In genomic region chr15:66742286-66742685, GRCh38 we compare ENCODE assay signal across 27 cellular contexts. TPM values are rescaled to one million over a fixed set of nuclear protein-coding genes. Genes with fewer than 3 reads are reported as not detected.
"Had no signal": no experiment of that assay in that cellular context is flagged by ENCODE, and none has a peak within 500 bp of the region (broad histone marks: within the 10 kb centered on the region; RNA-seq: fewer than 3 reads in every experiment).

No MANE protein-coding gene starts in this region.

- H2AFZ ChIP-seq: parathyroid adenoma had no signal

- DNase-seq: activated CD4-positive, alpha-beta T cell treated with anti-CD3 and anti-CD28 coated beads for 36 hours; activated CD4-positive, alpha-beta T cell treated with anti-CD3 and anti-CD28 coated beads, Interleukin-2, amount 50 U/mL, for 4 hours; activated CD4-positive, CD25-positive, alpha-beta regulatory T cell; activated naive CD4-positive, alpha-beta T cell; activated T-cell treated with anti-CD3 and anti-CD28 coated beads for 4 hours; activated T-cell treated with anti-CD3 and anti-CD28 coated beads, Interleukin-2, amount 50 U/mL, for 72 hours; colonic mucosa; dorsolateral prefrontal cortex; foreskin keratinocyte; hypothalamus; immature natural killer cell; lower lobe of right lung; mesendoderm; occipital lobe; spleen; stimulated activated naive CD4-positive, alpha-beta T cell treated with Interleukin-2 at 50 U/mL for 16 hours; T-cell; testis; transverse colon; uterus had no signal

- H3K36me3 ChIP-seq: breast epithelium, colonic mucosa, right atrium auricular region, spleen, transverse colon, uterus had no signal

- H3K4me1 Mint-ChIP-seq: activated CD4-positive, alpha-beta T cell treated with anti-CD3 and anti-CD28 coated beads for 36 hours; immature natural killer cell; T-cell had no signal

- ATAC-seq: activated CD4-positive, alpha-beta T cell treated with anti-CD3 and anti-CD28 coated beads for 36 hours; activated naive CD4-positive, alpha-beta T cell treated with anti-CD3 and anti-CD28 coated beads, Interleukin-2, amount 50 U/mL, for 72 hours; activated T-cell treated with anti-CD3 and anti-CD28 coated beads, Interleukin-2, amount 50 U/mL, for 72 hours; esophagus mucosa; foreskin keratinocyte; heart left ventricle; left lobe of liver; lower lobe of right lung; T-cell had no signal

- H3K4me1 ChIP-seq: colonic mucosa, foreskin keratinocyte, parathyroid adenoma had no signal

- H3K36me3 Mint-ChIP-seq: activated naive CD4-positive, alpha-beta T cell treated with anti-CD3 and anti-CD28 coated beads, Interleukin-2, amount 50 U/mL, for 72 hours; immature natural killer cell; T-cell had no signal

- H3K9me3 ChIP-seq: breast epithelium, colonic mucosa, heart left ventricle, lower lobe of right lung, right atrium auricular region, spleen, testis, transverse colon, uterus had no signal

- H3K79me2 ChIP-seq: parathyroid adenoma had no signal

- H3K27ac Mint-ChIP-seq: activated CD4-positive, alpha-beta T cell treated with anti-CD3 and anti-CD28 coated beads for 36 hours; activated naive CD4-positive, alpha-beta T cell treated with anti-CD3 and anti-CD28 coated beads, Interleukin-2, amount 50 U/mL, for 72 hours; activated T-cell treated with anti-CD3 and anti-CD28 coated beads, Interleukin-2, amount 50 U/mL, for 72 hours; immature natural killer cell; T-cell had no signal

- H3K27ac ChIP-seq: colonic mucosa, dorsolateral prefrontal cortex, foreskin keratinocyte, lower lobe of right lung, parathyroid adenoma, right atrium auricular region, testis, transverse colon, uterus had no signal

- H3K4me3 Mint-ChIP-seq: activated CD4-positive, alpha-beta T cell treated with anti-CD3 and anti-CD28 coated beads for 36 hours; activated T-cell treated with anti-CD3 and anti-CD28 coated beads, Interleukin-2, amount 50 U/mL, for 72 hours; immature natural killer cell; T-cell had no signal

- H3K27me3 Mint-ChIP-seq: activated CD4-positive, alpha-beta T cell treated with anti-CD3 and anti-CD28 coated beads for 36 hours had no signal

- H3K9me3 Mint-ChIP-seq: activated naive CD4-positive, alpha-beta T cell treated with anti-CD3 and anti-CD28 coated beads, Interleukin-2, amount 50 U/mL, for 72 hours; activated T-cell treated with anti-CD3 and anti-CD28 coated beads, Interleukin-2, amount 50 U/mL, for 72 hours; immature natural killer cell; T-cell had no signal

- H3K9ac ChIP-seq: parathyroid adenoma had no signal

- H3K27me3 ChIP-seq: breast epithelium, colonic mucosa, dorsolateral prefrontal cortex, heart left ventricle, right atrium auricular region, spleen, testis, transverse colon, uterus had no signal

- H3K4me3 ChIP-seq: breast epithelium, colonic mucosa, dorsolateral prefrontal cortex, heart left ventricle, lower lobe of right lung, right atrium auricular region, spleen, testis, transverse colon, uterus had no signal

RNA-seq across cellular contexts. Expression of gene SMAD6, which starts 40.2 kb away (rescaled TPM):
- total RNA-seq: foreskin keratinocyte had no signal
